23 cellular contexts compared by ENCODE assay signal in genomic region chr22:37392929-37393328, GRCh38. TPM values are rescaled to one million over a fixed set of nuclear protein-coding genes. Genes with fewer than 3 reads are reported as not detected.
"Had no signal": no experiment of that assay in that cellular context is flagged by ENCODE, and none has a peak within 500 bp of the region (broad histone marks: within the 10 kb centered on the region; RNA-seq: fewer than 3 reads in every experiment).

No MANE protein-coding gene starts in this region.

- H3K36me3 ChIP-seq: esophagus muscularis mucosa, gastrocnemius medialis, heart right ventricle, left lung, lower lobe of right lung had no signal

- H3K27ac Mint-ChIP-seq: mesothelial cell of epicardium had no signal

- H3K4me1 Mint-ChIP-seq: mesothelial cell of epicardium had no signal

- H3K27ac ChIP-seq: coronary artery, esophagus muscularis mucosa, foreskin keratinocyte, gastrocnemius medialis, heart right ventricle, left lung, lower lobe of right lung had no signal

- FAIRE-seq: colon, endothelial cell of umbilical vein, islet of Langerhans, keratinocyte had no signal

- H3K9me3 ChIP-seq: esophagus muscularis mucosa, gastrocnemius medialis, heart right ventricle, left lung, lower lobe of right lung, mucosa of descending colon had no signal

- H3K9me3 Mint-ChIP-seq: mesothelial cell of epicardium had no signal

- H3K4me3 ChIP-seq: coronary artery, dorsolateral prefrontal cortex, esophagus muscularis mucosa, gastrocnemius medialis, heart right ventricle, left lung, lower lobe of right lung, mucosa of descending colon had no signal

- H3K36me3 Mint-ChIP-seq: mesothelial cell of epicardium had no signal

- H3K4me3 Mint-ChIP-seq: mesothelial cell of epicardium had no signal

- DNase-seq: dermis blood vessel endothelial cell; dorsolateral prefrontal cortex; effector CD4-positive, alpha-beta T cell; effector memory CD4-positive, alpha-beta T cell; foreskin keratinocyte; gastrocnemius medialis; heart right ventricle; hippocampal formation; left cardiac atrium; left lung; left ventricle myocardium superior; lower lobe of right lung; mesenchymal stem cell; mucosa of descending colon had no signal

- H3K4me1 ChIP-seq: esophagus muscularis mucosa, foreskin keratinocyte, gastrocnemius medialis, heart right ventricle, left lung, lower lobe of right lung had no signal

- ATAC-seq: foreskin keratinocyte, gastrocnemius medialis, heart right ventricle, left cardiac atrium, left lung, left ventricle myocardium superior, lower lobe of right lung, mucosa of descending colon had no signal

RNA-seq across cellular contexts. Expression of gene ELFN2, which starts 34.4 kb away (rescaled TPM):
- total RNA-seq: lung microvascular endothelial cell, mesenteric fat pad had no signal
